Comparison of ENCODE assay signal across 8 cellular contexts in genomic region chr6:33620158-33620583, GRCh38. TPM values are rescaled to one million over a fixed set of nuclear protein-coding genes. Genes with fewer than 3 reads are reported as not detected.
DNase-seq lines count a peak whose midpoint lies in the region; ATAC-seq and TF ChIP-seq lines count a peak whose summit lies in the region.

No MANE protein-coding gene starts in this region.

- CTCF ChIA-PET in MCF 10A (lab: Yijun Ruan, JAX), result interaction anchor here (0.9 to 4.1 kb wide), 3 partner anchors 9 to 34 kb away, joined by 3 to 26 read pairs (median 3); no protein-coding TSS in a partner anchor

- H3K4me3 ChIP-seq in SK-N-MC, result peak overlapping the region; percentile 90

- no peaks in the 10 kb centered on the region for H3K36me3 ChIP-seq in SK-N-MC (ENCODE audit: insufficient read depth, low read length)

- peak overlapping the region; percentile 86 for H3K4me3 Mint-ChIP-seq in MCF 10A (ENCODE audit: unreplicated experiment)
- peak overlapping the region; percentile 95 for H3K4me3 Mint-ChIP-seq in stimulated activated memory B cell treated with anti-CD40 and anti-IgM and Interleukin-4, amounts not matched to agents 10 μg/mL and 1 μg/mL and 100 μg/mL, for 72 hours

- H3K4me1 Mint-ChIP-seq in MCF 10A (ENCODE audit: insufficient read depth, unreplicated experiment), result peaks cover 42% of the 10 kb centered on the region
- peaks cover 47% of the 10 kb centered on the region for H3K4me1 Mint-ChIP-seq in stimulated activated memory B cell treated with anti-CD40 and anti-IgM and Interleukin-4, amounts not matched to agents 10 μg/mL and 1 μg/mL and 100 μg/mL, for 72 hours

- intact Hi-C loops in MCF 10A (cut with micrococcal nuclease), result loop anchor here (1.0 kb wide), 1 partner anchor 30 kb away; no protein-coding TSS in a partner anchor

- peak; percentile 28 for ATAC-seq in stimulated activated memory B cell treated with anti-CD40 and anti-IgM and Interleukin-4, amounts not matched to agents 10 μg/mL and 1 μg/mL and 100 μg/mL, for 72 hours
- no peak for ATAC-seq in GM21528 (IDR thresholded peaks at IDR 0.05; ENCODE audit: low FRiP score, unreplicated experiment)
- no peak for ATAC-seq in GM21360 (IDR thresholded peaks at IDR 0.05; ENCODE audit: unreplicated experiment)

- no peaks in the 10 kb centered on the region for H3K9me3 Mint-ChIP-seq in MCF 10A (ENCODE audit: unreplicated experiment)
- no peaks in the 10 kb centered on the region for H3K9me3 Mint-ChIP-seq in stimulated activated memory B cell treated with anti-CD40 and anti-IgM and Interleukin-4, amounts not matched to agents 10 μg/mL and 1 μg/mL and 100 μg/mL, for 72 hours

- BruUV-seq in MCF 10A (replicated peaks; lab: Mats Ljungman, UMichigan), result no TSS peak

- no peaks in the 10 kb centered on the region for H3K27me3 Mint-ChIP-seq in MCF 10A (ENCODE audit: insufficient read depth, unreplicated experiment)
- H3K27me3 Mint-ChIP-seq in stimulated activated memory B cell treated with anti-CD40 and anti-IgM and Interleukin-4, amounts not matched to agents 10 μg/mL and 1 μg/mL and 100 μg/mL, for 72 hours, result no peaks in the 10 kb centered on the region

- peak overlapping the region; percentile 72 for H3K9ac ChIP-seq in SK-N-MC (ENCODE audit: insufficient read length)

- peak in 2 of 3 donors; percentile 28 to 32 for DNase-seq in stimulated activated CD4-positive, alpha-beta T cell treated with anti-CD3 and anti-CD28 coated beads, Interleukin-12 subunit alpha, Interleukin-12 subunit beta, amount 100 ng/mL, for 48 hours (ENCODE audit: low read depth in 2 of 3, low spot score in 1 of 3)
- DNase-seq in stimulated activated CD4-positive, alpha-beta T cell treated with anti-CD3 and anti-CD28 coated beads, Interleukin-12 subunit alpha, Interleukin-12 subunit beta, amount 100 ng/mL, for 4 hours, result no peak
- no peak for DNase-seq in SK-N-MC (ENCODE audit: low read depth, low spot score)
- no peak for DNase-seq in MCF 10A (ENCODE audit: unreplicated experiment)
- peak; percentile 65 for DNase-seq in kidney tubule cell (ENCODE audit: low spot score)

- POLR2A ChIA-PET in MCF 10A (lab: Yijun Ruan, JAX), result interaction anchor here (0.7 to 5.6 kb wide), 14 partner anchors 9 to 246 kb away, joined by 3 to 51 read pairs (median 7); partner anchors contain the start of gene BAK1

- TF ChIP-seq CTCF in MCF 10A (IDR thresholded peaks at IDR 0.05; ENCODE audit: unreplicated experiment), result no peak

- peak overlapping the region; percentile 95 for H3K27ac Mint-ChIP-seq in MCF 10A (ENCODE audit: low read depth, unreplicated experiment)
- peak overlapping the region; percentile 85 for H3K27ac Mint-ChIP-seq in stimulated activated memory B cell treated with anti-CD40 and anti-IgM and Interleukin-4, amounts not matched to agents 10 μg/mL and 1 μg/mL and 100 μg/mL, for 72 hours

- H3K36me3 Mint-ChIP-seq in MCF 10A (ENCODE audit: insufficient read depth, unreplicated experiment), result peaks cover 16% of the 10 kb centered on the region
- peaks cover 13% of the 10 kb centered on the region for H3K36me3 Mint-ChIP-seq in stimulated activated memory B cell treated with anti-CD40 and anti-IgM and Interleukin-4, amounts not matched to agents 10 μg/mL and 1 μg/mL and 100 μg/mL, for 72 hours

- H3K9me3 ChIP-seq in SK-N-MC (ENCODE audit: low read depth, low read length), result no peaks in the 10 kb centered on the region

- peak overlapping the region; percentile 81 for H3K27ac ChIP-seq in SK-N-MC

RNA-seq across cellular contexts. Expression of gene ITPR3, which starts 1.0 kb away (rescaled TPM):
- 86.9 and 109 TPM in 2 replicates for total RNA-seq in MCF 10A (2022)

RNA-seq across cellular contexts. Expression of gene BAK1, which starts 40.1 kb away (rescaled TPM):
- total RNA-seq in MCF 10A (2022), result 45.8 and 57.7 TPM in 2 replicates

Comparison
In these comparisons a context has a peak if more than half of its experiments do, and no peak if none do; other contexts are left out.
1. DNase-seq: peak in stimulated activated CD4-positive, alpha-beta T cell treated with anti-CD3 and anti-CD28 coated beads, Interleukin-12 subunit alpha, Interleukin-12 subunit beta, amount 100 ng/mL, for 48 hours (2 of 3) and kidney tubule cell (single experiment); none in stimulated activated CD4-positive, alpha-beta T cell treated with anti-CD3 and anti-CD28 coated beads, Interleukin-12 subunit alpha, Interleukin-12 subunit beta, amount 100 ng/mL, for 4 hours (single experiment), SK-N-MC (single experiment) and MCF 10A (single experiment).